Comparison of ENCODE assay signal across 16 cellular contexts in genomic region chr2:122750808-122751207, GRCh38.
DNase-seq lines count a peak whose midpoint lies in the region; ATAC-seq and FAIRE-seq lines count a peak whose summit lies in the region.
"Had no signal": no experiment of that assay in that cellular context is flagged by ENCODE, and none has a peak within 500 bp of the region (broad histone marks: within the 10 kb centered on the region; RNA-seq: fewer than 3 reads in every experiment).

No MANE protein-coding gene starts in this region.

- H3K27ac ChIP-seq in small intestine (ENCODE audit: low read depth in 1 of 2, low read length in 1 of 2) = no peak overlapping the region
- H3K27ac ChIP-seq: 22Rv1, BLaER1 had no signal

- H3K27me3 ChIP-seq in small intestine (ENCODE audit: control insufficient read depth in 2 of 2, insufficient read depth in 2 of 2, low read length in 2 of 2) = no peaks in the 10 kb centered on the region
- H3K27me3 ChIP-seq: BLaER1 had no signal

- no peak for DNase-seq in frontal cortex (ENCODE audit: low spot score in 2 of 2)
- no peak for DNase-seq in small intestine
- no peak for DNase-seq in NCI-H2196 (lab: John Stamatoyannopoulos, UW; ENCODE audit: unreplicated experiment)
- DNase-seq in HT-29 (ENCODE audit: low spot score) = no peak
- DNase-seq: CD4-positive, alpha-beta memory T cell; DMS153; DMS79; GF-D8; KG1 had no signal

- no peaks in the 10 kb centered on the region for H3K4me1 ChIP-seq in small intestine (ENCODE audit: control insufficient read depth in 2 of 2, insufficient read depth in 1 of 2, low read depth in 1 of 2, low read length in 1 of 2)
- H3K4me1 ChIP-seq: BLaER1, HAP-1 had no signal

- no peaks in the 10 kb centered on the region for H3K36me3 ChIP-seq in small intestine (ENCODE audit: control insufficient read depth in 2 of 2, insufficient read depth in 2 of 2, low read length in 2 of 2)
- H3K36me3 ChIP-seq: BLaER1, HAP-1 had no signal

- no peak overlapping the region for H3K4me3 ChIP-seq in small intestine (ENCODE audit: low read depth in 1 of 2, low read length in 2 of 2)
- H3K4me3 ChIP-seq: BLaER1, HAP-1 had no signal

- no peak for ATAC-seq in HG03442 (IDR thresholded peaks at IDR 0.05; ENCODE audit: unreplicated experiment)

- FAIRE-seq in A204.1 (lab: Jason Lieb, UNC) (peak; percentile 98), TTC549 (lab: Jason Lieb, UNC) (peak; percentile 97), frontal cortex (lab: Jason Lieb, UNC) (peak; percentile 99), small intestine (lab: Jason Lieb, UNC) (peak; percentile 95)
- FAIRE-seq: GM19239 had no signal

- H3K9me3 ChIP-seq in small intestine (ENCODE audit: control insufficient read depth, low read depth) = no peaks in the 10 kb centered on the region
- H3K9me3 ChIP-seq: BLaER1, HAP-1 had no signal
